ENCODE assay signal across 9 cellular contexts in genomic region chr7:112556633-112557032, GRCh38.
DNase-seq lines count a peak whose midpoint lies in the region; ATAC-seq and TF ChIP-seq lines count a peak whose summit lies in the region.
"Had no signal": no experiment of that assay in that cellular context is flagged by ENCODE, and none has a peak within 500 bp of the region (broad histone marks: within the 10 kb centered on the region; RNA-seq: fewer than 3 reads in every experiment).

No MANE protein-coding gene starts in this region.

- no peaks in the 10 kb centered on the region for H3K79me1 ChIP-seq in mesendoderm (ENCODE audit: low read length)

- H3K4ac ChIP-seq in mesendoderm (ENCODE audit: low read depth, low read length) = no peak overlapping the region

- H2BK5ac ChIP-seq in mesendoderm (ENCODE audit: low read length) = no peak overlapping the region

- in situ Hi-C loops in GM23248 (cut with MboI) = loop anchor here (25.0 kb wide), 1 partner anchor 1131 kb away; no protein-coding TSS in a partner anchor

- no peak overlapping the region for H2BK15ac ChIP-seq in mesendoderm (replicated peaks; ENCODE audit: low read depth)

- H2AFZ ChIP-seq in GM23248 = no peak overlapping the region

- H3K27me3 ChIP-seq in GM23248 (replicated peaks; ENCODE audit: insufficient read depth) = no peaks in the 10 kb centered on the region
- no peaks in the 10 kb centered on the region for H3K27me3 ChIP-seq in HL-60 (ENCODE audit: insufficient read depth, poor library complexity, severe bottlenecking)
- H3K27me3 ChIP-seq in mesendoderm (ENCODE audit: insufficient read depth, low read length, poor library complexity) = no peaks in the 10 kb centered on the region

- no peak overlapping the region for H2BK120ac ChIP-seq in mesendoderm (ENCODE audit: low read depth, low read length)

- DNase-seq in GM23248 (peak; percentile 69), HL-60 (ENCODE audit: low read depth in 1 of 2, low spot score in 1 of 2) (peak; percentile 13 to 62), mucosa of descending colon (no peak), mesothelial cell of epicardium (ENCODE audit: low spot score in 2 of 2, unreplicated experiment in 2 of 2) (no peak), HUDEP-2 (lab: John Stamatoyannopoulos, UW; ENCODE audit: unreplicated experiment in 76 of 76) (no peak), mesendoderm (no peak)
- DNase-seq in effector memory CD8-positive, alpha-beta T cell = no peak
- DNase-seq: glutamatergic neuron had no signal

- H3K4me2 ChIP-seq in GM23248 (ENCODE audit: unreplicated experiment) (no peak overlapping the region), mesendoderm (ENCODE audit: low read length) (no peak overlapping the region)

- H2AK5ac ChIP-seq in mesendoderm (ENCODE audit: low read length) = no peak overlapping the region

- H3F3A ChIP-seq in GM23248 (ENCODE audit: insufficient read depth) = no peaks in the 10 kb centered on the region

- 26 to 53% methylated on average over 1 of the region's 1 CpG for WGBS in GM23248 (ENCODE audit: low coverage in 1 of 2, low lambda C conversion rate in 2 of 2, missing lambda C conversion rate in 2 of 2), 2 experiments
- no CpG with 5 or more reads among the region's 1 CpG for WGBS in mesendoderm (ENCODE audit: extremely low coverage, insufficient coverage, low lambda C conversion rate)

- no peak overlapping the region for H4K5ac ChIP-seq in mesendoderm (ENCODE audit: low read length)

- no peaks in the 10 kb centered on the region for H3K4me1 ChIP-seq in GM23248 (ENCODE audit: insufficient read depth)
- peaks cover 4% of the 10 kb centered on the region for H3K4me1 ChIP-seq in mucosa of descending colon (ENCODE audit: low read depth)
- no peaks in the 10 kb centered on the region for H3K4me1 ChIP-seq in mesendoderm (ENCODE audit: control insufficient read depth, low read depth, low read length)

- no peak overlapping the region for H3K27ac ChIP-seq in GM23248
- no peak overlapping the region for H3K27ac ChIP-seq in HL-60 (replicated peaks)
- no peak overlapping the region for H3K27ac ChIP-seq in mesendoderm (ENCODE audit: low read depth, low read length)

- no peaks in the 10 kb centered on the region for H3K9me3 ChIP-seq in GM23248 (ENCODE audit: low read depth)
- H3K9me3 ChIP-seq in mucosa of descending colon = no peaks in the 10 kb centered on the region

- no peak overlapping the region for H3K23ac ChIP-seq in mesendoderm (ENCODE audit: low read length)

- H3K9ac ChIP-seq in GM23248 (no peak overlapping the region), mesendoderm (ENCODE audit: low read length) (no peak overlapping the region)

- H4K8ac ChIP-seq in mesendoderm (ENCODE audit: low read depth, low read length) = no peak overlapping the region

- no peak overlapping the region for H3K56ac ChIP-seq in mesendoderm (ENCODE audit: low read length)

- H3K36me3 Mint-ChIP-seq in effector memory CD8-positive, alpha-beta T cell (ENCODE audit: insufficient read depth) = no peaks in the 10 kb centered on the region
- no peaks in the 10 kb centered on the region for H3K36me3 Mint-ChIP-seq in mesothelial cell of epicardium

- no peaks in the 10 kb centered on the region for H4K20me1 ChIP-seq in GM23248 (ENCODE audit: insufficient read depth)

- intact Hi-C loops in mucosa of descending colon (cut with DNase I, micrococcal nuclease) = loop anchor here in 1 of 2 donors (10.0 kb wide), 1 partner anchor 868 kb away; no protein-coding TSS in a partner anchor

- no peak overlapping the region for H3K4me3 Mint-ChIP-seq in effector memory CD8-positive, alpha-beta T cell
- H3K4me3 Mint-ChIP-seq in mesothelial cell of epicardium = no peak overlapping the region

- no peaks in the 10 kb centered on the region for H3K79me2 ChIP-seq in GM23248 (ENCODE audit: insufficient read depth)
- no peaks in the 10 kb centered on the region for H3K79me2 ChIP-seq in mesendoderm (ENCODE audit: control insufficient read depth, insufficient read depth, low read length)

- peak overlapping the region in 1 of 2 donors; percentile 39 for H3K27ac Mint-ChIP-seq in effector memory CD8-positive, alpha-beta T cell
- no peak overlapping the region for H3K27ac Mint-ChIP-seq in mesothelial cell of epicardium

- TF ChIP-seq CTCF in HL-60 (IDR thresholded peaks at IDR 0.05; ENCODE audit: insufficient read depth, low read length) (no peak), mucosa of descending colon (IDR thresholded peaks at IDR 0.05) (no peak), mesothelial cell of epicardium (IDR thresholded peaks at IDR 0.05; ENCODE audit: unreplicated experiment) (no peak)

- H3K4me1 Mint-ChIP-seq in effector memory CD8-positive, alpha-beta T cell (ENCODE audit: low read depth in 2 of 2) = peaks cover 5 to 6% of the 10 kb centered on the region in 2 donors
- H3K4me1 Mint-ChIP-seq in mesothelial cell of epicardium = no peaks in the 10 kb centered on the region

- H3K9me3 Mint-ChIP-seq in effector memory CD8-positive, alpha-beta T cell = no peaks in the 10 kb centered on the region
- peaks cover 4% of the 10 kb centered on the region for H3K9me3 Mint-ChIP-seq in mesothelial cell of epicardium

- no peaks in the 10 kb centered on the region for H3K9me2 ChIP-seq in GM23248 (ENCODE audit: insufficient read depth)

- peaks cover 7 to 20% of the 10 kb centered on the region in 2 donors for H3K27me3 Mint-ChIP-seq in effector memory CD8-positive, alpha-beta T cell
- peaks cover 3% of the 10 kb centered on the region for H3K27me3 Mint-ChIP-seq in mesothelial cell of epicardium (ENCODE audit: low read depth)

- H3K18ac ChIP-seq in mesendoderm (ENCODE audit: low read length) = no peak overlapping the region

- H3K36me3 ChIP-seq in GM23248 (ENCODE audit: low read depth) (no peaks in the 10 kb centered on the region), mucosa of descending colon (ENCODE audit: low read depth) (no peaks in the 10 kb centered on the region), mesendoderm (ENCODE audit: control insufficient read depth, insufficient read depth, low read length) (no peaks in the 10 kb centered on the region)

- no peak overlapping the region for H3K4me3 ChIP-seq in GM23248
- no peak overlapping the region for H3K4me3 ChIP-seq in HL-60 (replicated peaks; ENCODE audit: insufficient read depth, low read length)
- H3K4me3 ChIP-seq in mucosa of descending colon = no peak overlapping the region
- H3K4me3 ChIP-seq in mesendoderm (ENCODE audit: low read length) = no peak overlapping the region

- ATAC-seq in GM19025 (IDR thresholded peaks at IDR 0.05; ENCODE audit: low read depth, unreplicated experiment) (peak; percentile 77), mucosa of descending colon (no peak)
- ATAC-seq in effector memory CD8-positive, alpha-beta T cell (replicated peaks) = peak; percentile 35

Comparison
In these comparisons a context has a peak if more than half of its experiments do, and no peak if none do; other contexts are left out.
1. DNase-seq: peak in GM23248 (single experiment) and HL-60 (2 of 2); none in effector memory CD8-positive, alpha-beta T cell (0 of 3), mucosa of descending colon (0 of 3), mesothelial cell of epicardium (0 of 2), HUDEP-2 (0 of 76) and mesendoderm (single experiment).